1 cellular context compared by ENCODE assay signal in genomic region chr6:99424761-99425646, GRCh38.
TF ChIP-seq lines count a peak whose summit lies in the region.

Gene PNISR, minus strand, starts transcription at chr6:99425308. Its CDS starts 10,649 bp downstream, at chr6:99414659.

TF ChIP-seq in HepG2, 621 proteins besides CTCF, POLR2A, EP300 and RAD21 (continued from another document and continues in another):
- TF ChIP-seq ZNF567 (CRISPR knock-in tag; IDR thresholded peaks at IDR 0.05; ENCODE audit: borderline replicate concordance) (no peak), KDM1A (CRISPR knock-in tag; IDR thresholded peaks at IDR 0.05) (no peak), SATB2 (CRISPR knock-in tag; IDR thresholded peaks at IDR 0.05) (no peak), ZMAT3 (CRISPR knock-in tag; conservative IDR thresholded peaks at IDR 0.05) (no peak), ZNF672 (CRISPR knock-in tag; IDR thresholded peaks at IDR 0.05) (no peak), CREBL2 (CRISPR knock-in tag; IDR thresholded peaks at IDR 0.05; ENCODE audit: borderline replicate concordance) (0 out of 2 replicates have a peak, but pooled peaks have one; percentile 67), ZNF619 (CRISPR knock-in tag; IDR thresholded peaks at IDR 0.05) (0 out of 2 replicates have a peak, but pooled peaks have one; percentile 11), EED (CRISPR knock-in tag; IDR thresholded peaks at IDR 0.05) (0 out of 2 replicates have a peak, but pooled peaks have one; percentile 37), MTF2 (CRISPR knock-in tag; IDR thresholded peaks at IDR 0.05; ENCODE audit: borderline replicate concordance) (no peak), ZNF720 (CRISPR knock-in tag; IDR thresholded peaks at IDR 0.05) (no peak), SOX6 (IDR thresholded peaks at IDR 0.05) (no peak), SOX6 (CRISPR knock-in tag; IDR thresholded peaks at IDR 0.05) (no peak; the same call in none of the 2 replicates), LCORL (IDR thresholded peaks at IDR 0.05) (peak; percentile 59; the same call in 1 of the 2 replicates), LCORL (CRISPR knock-in tag; IDR thresholded peaks at IDR 0.05) (0 out of 2 replicates have a peak, but pooled peaks have one; percentile 16), ZNF17 (CRISPR knock-in tag; IDR thresholded peaks at IDR 0.05) (no peak), CENPT (CRISPR knock-in tag; IDR thresholded peaks at IDR 0.05; ENCODE audit: low read depth) (no peak), E2F1 (CRISPR knock-in tag; IDR thresholded peaks at IDR 0.05) (peak; percentile 54; the same call in 1 of the 2 replicates), MBNL3 (CRISPR knock-in tag; conservative IDR thresholded peaks at IDR 0.05) (no peak), ZNF790 (CRISPR knock-in tag; IDR thresholded peaks at IDR 0.05; ENCODE audit: borderline replicate concordance) (no peak), TBL1XR1 (IDR thresholded peaks at IDR 0.05; ENCODE audit: borderline replicate concordance, low read length, partially characterized antibody) (peak; percentile 53), RNF2 (conservative IDR thresholded peaks at IDR 0.05; ENCODE audit: low read depth) (no peak), IRF9 (CRISPR knock-in tag; IDR thresholded peaks at IDR 0.05; ENCODE audit: borderline replicate concordance) (peak; percentile 67; the same call in 1 of the 2 replicates), CERS6 (CRISPR knock-in tag; IDR thresholded peaks at IDR 0.05) (no peak), ZMYM2 (CRISPR knock-in tag; IDR thresholded peaks at IDR 0.05) (no peak), ZNF253 (CRISPR knock-in tag; IDR thresholded peaks at IDR 0.05; ENCODE audit: borderline replicate concordance) (0 out of 2 replicates have a peak, but pooled peaks have one; percentile 46), DDIT3 (CRISPR knock-in tag; IDR thresholded peaks at IDR 0.05) (no peak; the same call in 1 of the 2 replicates), CHD4 (IDR thresholded peaks at IDR 0.05; ENCODE audit: borderline replicate concordance, low read length) (no peak), STAG1 (CRISPR knock-in tag; IDR thresholded peaks at IDR 0.05) (no peak), SKIL (CRISPR knock-in tag; IDR thresholded peaks at IDR 0.05; ENCODE audit: borderline replicate concordance) (no peak), ARHGAP35 (CRISPR knock-in tag; IDR thresholded peaks at IDR 0.05; ENCODE audit: borderline replicate concordance) (no peak), ZNF407 (CRISPR knock-in tag; IDR thresholded peaks at IDR 0.05; ENCODE audit: not compliant biosample characterization) (no peak), ZIK1 (CRISPR knock-in tag; IDR thresholded peaks at IDR 0.05; ENCODE audit: borderline replicate concordance, low read depth) (no peak; the same call in 1 of the 2 replicates), KLF16 (CRISPR knock-in tag; IDR thresholded peaks at IDR 0.05) (peak; percentile 27 to 52; a peak in 1 of 4 replicates), ZNF549 (CRISPR knock-in tag; IDR thresholded peaks at IDR 0.05) (no peak), NBN (conservative IDR thresholded peaks at IDR 0.05) (no peak), U2AF2 (IDR thresholded peaks at IDR 0.05; ENCODE audit: low read depth, low read length) (no peak), MIER2 (CRISPR knock-in tag; IDR thresholded peaks at IDR 0.05) (no peak), ZZZ3 (CRISPR knock-in tag; IDR thresholded peaks at IDR 0.05; ENCODE audit: borderline replicate concordance) (peak; percentile 82; the same call in 1 of the 2 replicates), HDAC2 (CRISPR knock-in tag; IDR thresholded peaks at IDR 0.05) (no peak), MAFK (conservative IDR thresholded peaks at IDR 0.05 in 1 of 2, IDR thresholded peaks at IDR 0.05 in 1 of 2; ENCODE audit: low read length in 2 of 2) (no peak), ETS1 (CRISPR knock-in tag; IDR thresholded peaks at IDR 0.05) (no peak), RFXAP (CRISPR knock-in tag; IDR thresholded peaks at IDR 0.05; ENCODE audit: borderline replicate concordance) (peak; percentile 53; the same call in 1 of the 2 replicates), CSRNP1 (CRISPR knock-in tag; IDR thresholded peaks at IDR 0.05) (no peak; the same call in 1 of the 2 replicates), ZSCAN21 (CRISPR knock-in tag; IDR thresholded peaks at IDR 0.05; ENCODE audit: borderline replicate concordance) (no peak), ATM (IDR thresholded peaks at IDR 0.05; ENCODE audit: borderline replicate concordance) (no peak), ZNF841 (CRISPR knock-in tag; IDR thresholded peaks at IDR 0.05; ENCODE audit: borderline replicate concordance) (no peak), RNF219 (CRISPR knock-in tag; IDR thresholded peaks at IDR 0.05) (no peak)
